Comparison of ENCODE assay signal across 1 cellular context in genomic region chr16:1584926-1585487, GRCh38.
TF ChIP-seq lines count a peak whose summit lies in the region.

No MANE protein-coding gene starts in this region.

TF ChIP-seq in HepG2, 621 proteins besides CTCF, POLR2A, EP300 and RAD21:
- TF ChIP-seq MXD4 (CRISPR knock-in tag; IDR thresholded peaks at IDR 0.05) (no peak), ZNF253 (CRISPR knock-in tag; IDR thresholded peaks at IDR 0.05; ENCODE audit: borderline replicate concordance) (no peak), ZBTB25 (CRISPR knock-in tag; IDR thresholded peaks at IDR 0.05) (no peak), PAXIP1 (CRISPR knock-in tag; conservative IDR thresholded peaks at IDR 0.05) (no peak), HNF1A (IDR thresholded peaks at IDR 0.05; ENCODE audit: low read depth) (no peak), HNF1A (CRISPR knock-in tag; IDR thresholded peaks at IDR 0.05; ENCODE audit: borderline replicate concordance) (no peak), ZNF530 (CRISPR knock-in tag; IDR thresholded peaks at IDR 0.05; ENCODE audit: low read depth) (no peak), ZNF136 (CRISPR knock-in tag; IDR thresholded peaks at IDR 0.05; ENCODE audit: low read depth) (no peak), ZNF234 (CRISPR knock-in tag; conservative IDR thresholded peaks at IDR 0.05) (no peak), RORA (CRISPR knock-in tag; IDR thresholded peaks at IDR 0.05) (no peak)
